In genomic region chr20:53867741-53868351, GRCh38 we compare ENCODE assay signal across 10 cellular contexts.
DNase-seq lines count a peak whose midpoint lies in the region; TF ChIP-seq lines count a peak whose summit lies in the region.
"Had no signal": no experiment of that assay in that cellular context is flagged by ENCODE, and none has a peak within 500 bp of the region (broad histone marks: within the 10 kb centered on the region; RNA-seq: fewer than 3 reads in every experiment).

No MANE protein-coding gene starts in this region.

- H3K4me1 ChIP-seq in fibroblast of lung (ENCODE audit: control insufficient read depth, extremely low read depth, insufficient read depth, low read length) = peaks cover 19% of the 10 kb centered on the region
- H3K4me1 ChIP-seq in smooth muscle cell (ENCODE audit: low read depth) = peaks cover 66% of the 10 kb centered on the region

- H3K4me2 ChIP-seq in fibroblast of lung (ENCODE audit: extremely low read depth, insufficient read depth, low read length) (no peak overlapping the region), smooth muscle cell (peak overlapping the region; percentile 81)

- TF ChIP-seq CTCF in fibroblast of lung (conservative IDR thresholded peaks at IDR 0.05 in 1 of 2, IDR thresholded peaks at IDR 0.05 in 1 of 2; ENCODE audit: low read depth in 1 of 2, low read length in 2 of 2) (no peak), smooth muscle cell (IDR thresholded peaks at IDR 0.05; ENCODE audit: borderline replicate concordance, insufficient read depth, poor library complexity, severe bottlenecking) (no peak), WERI-Rb-1 (IDR thresholded peaks at IDR 0.05; ENCODE audit: low read depth, low read length) (no peak)

- H3K27ac ChIP-seq in fibroblast of lung (ENCODE audit: insufficient read depth, low read length) = no peak overlapping the region
- peak overlapping the region; percentile 98 for H3K27ac ChIP-seq in smooth muscle cell (ENCODE audit: low read depth)
- H3K27ac ChIP-seq in WERI-Rb-1 = no peak overlapping the region

- no peaks in the 10 kb centered on the region for H3K79me2 ChIP-seq in fibroblast of lung (ENCODE audit: control insufficient read depth, insufficient read depth, low read length)
- no peaks in the 10 kb centered on the region for H3K79me2 ChIP-seq in smooth muscle cell (ENCODE audit: low read depth)

- peaks cover 18% of the 10 kb centered on the region for H3F3A ChIP-seq in smooth muscle cell (ENCODE audit: low read depth)

- WGBS in smooth muscle cell (ENCODE audit: low lambda C conversion rate) = 50% methylated on average over 6 of the region's 6 CpGs

- H3K36me3 ChIP-seq in fibroblast of lung (ENCODE audit: control insufficient read depth, insufficient read depth, low read length) (no peaks in the 10 kb centered on the region), smooth muscle cell (ENCODE audit: low read depth) (no peaks in the 10 kb centered on the region), WERI-Rb-1 (no peaks in the 10 kb centered on the region)

- in situ Hi-C loops in SK-MEL-5 (cut with HindIII; ENCODE audit: low pct_unique_long_range_greater_than_20kb, low sequenced_read_pairs) = no loop called here

- peak; percentile 29 for DNase-seq in DMS 273 (lab: John Stamatoyannopoulos, UW; ENCODE audit: unreplicated experiment)
- no peak for DNase-seq in DMS 273 treated with DMSO at 0.1 percent for 48 hours (lab: John Stamatoyannopoulos, UW)
- peak; percentile 27 for DNase-seq in SK-MEL-5 (ENCODE audit: low read depth, low spot score)
- no peak for DNase-seq in fibroblast of lung (ENCODE audit: low read depth in 2 of 2)
- no peak for DNase-seq in smooth muscle cell (lab: John Stamatoyannopoulos, UW; ENCODE audit: unreplicated experiment)
- no peak for DNase-seq in WERI-Rb-1
- no peak for DNase-seq in DMS153 treated with DMSO at 0.1 percent for 48 hours (lab: John Stamatoyannopoulos, UW; ENCODE audit: unreplicated experiment)
- DNase-seq in ureter (ENCODE audit: low spot score) = no peak
- DNase-seq: anterior cingulate cortex, SIG-M5 had no signal

- H2AFZ ChIP-seq in fibroblast of lung (ENCODE audit: low read length) (peak overlapping the region; percentile 28), smooth muscle cell (ENCODE audit: low read depth) (peak overlapping the region; percentile 82)

- no peaks in the 10 kb centered on the region for H4K20me1 ChIP-seq in fibroblast of lung (ENCODE audit: control insufficient read depth, extremely low read depth, insufficient read depth, low read length)
- no peaks in the 10 kb centered on the region for H4K20me1 ChIP-seq in smooth muscle cell (ENCODE audit: low read depth)

- H3K9me3 ChIP-seq in fibroblast of lung (ENCODE audit: control insufficient read depth, insufficient read depth, low read depth, low read length) = no peaks in the 10 kb centered on the region
- H3K9me3 ChIP-seq in smooth muscle cell (replicated peaks; ENCODE audit: low read depth) = no peaks in the 10 kb centered on the region
- no peaks in the 10 kb centered on the region for H3K9me3 ChIP-seq in WERI-Rb-1 (ENCODE audit: severe bottlenecking)

- no peak overlapping the region for H3K4me3 ChIP-seq in fibroblast of lung (replicated peaks in 1 of 4; ENCODE audit: control extremely low read depth in 1 of 4, insufficient read depth in 1 of 4, low read depth in 3 of 4, low read length in 4 of 4)
- no peak overlapping the region for H3K4me3 ChIP-seq in smooth muscle cell
- H3K4me3 ChIP-seq in WERI-Rb-1 (ENCODE audit: low read depth, low read length) = no peak overlapping the region

- H3K27me3 ChIP-seq in fibroblast of lung (ENCODE audit: control insufficient read depth, insufficient read depth, low read length) (no peaks in the 10 kb centered on the region), smooth muscle cell (ENCODE audit: low read depth) (no peaks in the 10 kb centered on the region), WERI-Rb-1 (ENCODE audit: insufficient read depth, low read depth, severe bottlenecking) (no peaks in the 10 kb centered on the region)

- H3K9ac ChIP-seq in fibroblast of lung (ENCODE audit: insufficient read depth, low read length) = no peak overlapping the region
- H3K9ac ChIP-seq in smooth muscle cell (ENCODE audit: low read depth) = peak overlapping the region; percentile 67

Comparison
In these comparisons a context has a peak if more than half of its experiments do, and no peak if none do; other contexts are left out.
1. DNase-seq: peak in DMS 273 (single experiment) and SK-MEL-5 (single experiment); none in DMS 273 treated with DMSO at 0.1 percent for 48 hours (single experiment), fibroblast of lung (0 of 2), smooth muscle cell (single experiment), WERI-Rb-1 (single experiment), DMS153 treated with DMSO at 0.1 percent for 48 hours (single experiment) and ureter (single experiment).